9 cellular contexts compared by ENCODE assay signal in genomic region chr1:205907794-205908193, GRCh38. TPM values are rescaled to one million over a fixed set of nuclear protein-coding genes. Genes with fewer than 3 reads are reported as not detected.
A peak's percentile ranks its signal among the peaks of the same experiment; 100 is the strongest.
DNase-seq lines count a peak whose midpoint lies in the region; ATAC-seq and TF ChIP-seq lines count a peak whose summit lies in the region.
"Had no signal": no experiment of that assay in that cellular context is flagged by ENCODE, and none has a peak within 500 bp of the region (broad histone marks: within the 10 kb centered on the region; RNA-seq: fewer than 3 reads in every experiment).

No MANE protein-coding gene starts in this region.

- CTCF ChIA-PET in AG04450 (lab: Charles Lee), result interaction anchor here (0.7 to 2.5 kb wide), 15 partner anchors 10 to 249 kb away, joined by 3 to 21 read pairs (median 4); no protein-coding TSS in a partner anchor

- peak; percentile 67 for TF ChIP-seq CTCF in AG04450 (IDR thresholded peaks at IDR 0.05; ENCODE audit: low read depth, low read length)
- TF ChIP-seq CTCF in ascending aorta (IDR thresholded peaks at IDR 0.05), result peak; percentile 11 to 42 (median 26)

- H3K27ac ChIP-seq in AG04450 (ENCODE audit: low read depth, low read length) (no peak overlapping the region), ascending aorta (no peak overlapping the region)

- no peaks in the 10 kb centered on the region for H3K36me3 ChIP-seq in ascending aorta

- H3K4me3 ChIP-seq in AG04450 (ENCODE audit: low read depth, low read length) (no peak overlapping the region), ascending aorta (no peak overlapping the region)

- H3K4me1 ChIP-seq in ascending aorta, result no peaks in the 10 kb centered on the region

- no peak for DNase-seq in AG04450 (ENCODE audit: low read depth, low spot score)
- DNase-seq in HCEC 1CT, result peak; percentile 37
- DNase-seq in ascending aorta (ENCODE audit: low spot score in 2 of 2), result no peak
- peak; percentile 69 for DNase-seq in islet precursor cell
- DNase-seq in NCI-H510A (lab: John Stamatoyannopoulos, UW), result no peak
- DNase-seq in T-helper 1 cell, result no peak

- POLR2A ChIA-PET in AG04450 (lab: Yijun Ruan, JAX), result interaction anchor here (0.6 kb wide), 1 partner anchor 114 kb away, joined by 3 read pairs; no protein-coding TSS in a partner anchor

- intact Hi-C loops in ascending aorta (cut with DNase I), result no loop called here

- H3K27me3 ChIP-seq in AG04450 (ENCODE audit: control insufficient read depth, insufficient read depth, low read length) (peaks cover 8% of the 10 kb centered on the region), ascending aorta (no peaks in the 10 kb centered on the region)

- ATAC-seq in GM21515 (IDR thresholded peaks at IDR 0.05; ENCODE audit: unreplicated experiment), result no peak
- no peak for ATAC-seq in GM18511 (IDR thresholded peaks at IDR 0.05; ENCODE audit: unreplicated experiment)
- ATAC-seq: stimulated activated effector memory CD8-positive, alpha-beta T cell treated with anti-CD3 and anti-CD28 coated beads, Interleukin-12 subunit alpha, Interleukin-12 subunit beta, amount 100 ng/mL, for 72 hours had no signal

- no peaks in the 10 kb centered on the region for H3K9me3 ChIP-seq in AG04450 (ENCODE audit: control insufficient read depth, insufficient read depth, low read length)
- H3K9me3 ChIP-seq in ascending aorta, result no peaks in the 10 kb centered on the region

RNA-seq across cellular contexts. Expression of gene SLC26A9, which starts 35.5 kb away (rescaled TPM):
- polyA plus RNA-seq in AG04450 (2011; rRNA removed), result not detected in 2 replicates
- polyA minus RNA-seq in AG04450 (2011; rRNA and poly(A)+ RNA removed), result not detected in 2 replicates
- total RNA-seq in ascending aorta, result not detected

RNA-seq across cellular contexts. Expression of gene PM20D1, which starts 57.9 kb away (rescaled TPM):
- 0.09 TPM in 1 of 2 replicates, not detected in the other for polyA plus RNA-seq in AG04450 (2011; rRNA removed)
- not detected in 2 replicates for polyA minus RNA-seq in AG04450 (2011; rRNA and poly(A)+ RNA removed)
- total RNA-seq in ascending aorta, result not detected

Comparison
In these comparisons a context has a peak if more than half of its experiments do, and no peak if none do; other contexts are left out.
1. DNase-seq: peak in HCEC 1CT (single experiment) and islet precursor cell (single experiment); none in AG04450 (single experiment), ascending aorta (0 of 2), NCI-H510A (single experiment) and T-helper 1 cell (0 of 5).